ENCODE assay signal across 21 cellular contexts in the genomic region with DNA sequence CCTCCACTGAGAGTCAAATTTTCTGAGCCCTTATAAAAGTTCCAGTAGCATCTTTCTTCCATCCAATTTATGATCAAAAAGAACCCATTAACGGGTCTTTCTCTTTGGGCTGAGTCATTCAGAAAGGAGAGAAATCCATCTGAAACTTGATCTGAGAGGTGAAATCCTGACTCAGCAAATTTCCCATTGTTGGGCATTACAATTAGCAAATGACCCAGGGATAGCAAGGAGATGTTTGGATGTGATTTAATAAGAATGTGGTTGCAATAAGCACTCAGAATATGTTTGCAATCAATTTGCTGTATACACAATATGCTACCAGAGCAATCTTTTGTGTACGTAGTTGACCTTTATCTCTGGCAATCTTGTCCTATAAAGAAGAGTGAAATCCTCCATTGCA.
"Had no signal": no experiment of that assay in that cellular context is flagged by ENCODE, and none has a peak within 500 bp of the region (broad histone marks: within the 10 kb centered on the region; RNA-seq: fewer than 3 reads in every experiment).

No MANE protein-coding gene starts in this region.

- H3K4me1 ChIP-seq: ascending aorta, colonic mucosa, foreskin keratinocyte, lower lobe of right lung, psoas muscle, upper lobe of left lung had no signal

- FAIRE-seq: keratinocyte had no signal

- H3K9me3 ChIP-seq: ascending aorta, colonic mucosa, ovary, psoas muscle had no signal

- H3K27me3 ChIP-seq: ascending aorta, colonic mucosa, foreskin keratinocyte, ovary, upper lobe of left lung had no signal

- H3K4me2 ChIP-seq: hepatocyte had no signal

- DNase-seq: activated CD8-positive, alpha-beta memory T cell treated with anti-CD3 and anti-CD28 coated beads for 24 hours; activated CD8-positive, alpha-beta memory T cell treated with anti-CD3 and anti-CD28 coated beads, Interleukin-2, amount 50 U/mL, for 48 hours; activated effector memory CD4-positive, alpha-beta T cell treated with anti-CD3 and anti-CD28 coated beads, Interleukin-2, amount 50 U/mL, for 16 hours; activated naive CD4-positive, alpha-beta T cell treated with anti-CD3 and anti-CD28 coated beads, Interleukin-2, amount 50 U/mL, for 16 hours; activated T-cell treated with anti-CD3 and anti-CD28 coated beads, Interleukin-2, amount 50 U/mL, for 48 hours; colonic mucosa; endodermal cell; foreskin keratinocyte; lower lobe of right lung; natural killer cell; ovary; psoas muscle; right cardiac atrium; stimulated activated naive CD8-positive, alpha-beta T cell treated with anti-CD3 and anti-CD28 coated beads, Interleukin-15, amount 100 ng/mL, for 72 hours; upper lobe of left lung had no signal

- H3K27ac ChIP-seq: ascending aorta, colonic mucosa, epithelial cell of prostate, foreskin keratinocyte, hepatocyte, lower lobe of right lung, ovary, psoas muscle, skin epidermis, upper lobe of left lung had no signal

- H3K4me3 ChIP-seq: ascending aorta, colonic mucosa, hepatocyte, lower lobe of right lung, ovary, psoas muscle, skin epidermis, upper lobe of left lung had no signal

- ATAC-seq: activated CD4-positive, CD25-positive, alpha-beta regulatory T cell treated with anti-CD3 and anti-CD28 coated beads, Interleukin-2, amount 50 U/mL, for 24 hours; foreskin keratinocyte; lower lobe of right lung; natural killer cell; psoas muscle; right cardiac atrium; stimulated activated naive CD8-positive, alpha-beta T cell treated with anti-CD3 and anti-CD28 coated beads, Interleukin-15, amount 100 ng/mL, for 72 hours had no signal

- H3K36me3 ChIP-seq: ascending aorta, colonic mucosa, lower lobe of right lung, ovary, upper lobe of left lung had no signal
